ENCODE assay signal across 1 cellular context in the genomic region with DNA sequence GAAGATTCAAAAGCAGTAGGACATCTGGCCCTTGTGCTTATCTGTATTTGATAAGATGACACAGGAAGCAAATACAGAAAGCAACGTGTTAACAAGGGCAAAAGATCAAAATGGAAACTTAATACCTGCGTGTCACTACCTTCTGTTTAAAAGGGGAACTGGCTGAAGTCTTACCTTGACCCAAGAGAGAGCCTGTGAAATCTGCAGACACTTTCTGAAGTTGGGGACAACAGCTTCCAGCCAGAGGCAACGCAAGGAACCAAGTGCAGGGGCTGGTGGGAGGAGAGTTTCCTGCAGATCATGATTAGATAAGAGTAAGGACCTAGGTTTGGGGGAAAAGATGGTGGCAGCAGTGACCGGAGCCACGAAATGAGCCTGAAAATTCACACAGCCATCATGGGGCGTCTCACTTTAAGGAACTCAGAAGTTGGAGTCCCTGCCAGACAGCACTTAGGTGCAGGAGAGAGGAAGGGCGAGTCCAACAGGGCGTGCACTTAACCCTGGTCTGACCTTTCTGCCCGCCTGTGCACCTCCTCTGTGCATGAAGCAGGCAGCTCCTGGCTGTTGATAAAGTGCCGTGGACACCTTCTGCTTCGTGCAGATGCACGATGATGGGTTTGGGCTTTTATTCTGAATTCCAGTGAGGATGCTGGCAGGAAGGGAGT.
TF ChIP-seq lines count a peak whose summit lies in the region.

No MANE protein-coding gene starts in this region.

TF ChIP-seq in K562, 482 proteins besides CTCF, POLR2A, EP300 and RAD21 (continued from another document and continues in another):
- TF ChIP-seq, protein P1, sequence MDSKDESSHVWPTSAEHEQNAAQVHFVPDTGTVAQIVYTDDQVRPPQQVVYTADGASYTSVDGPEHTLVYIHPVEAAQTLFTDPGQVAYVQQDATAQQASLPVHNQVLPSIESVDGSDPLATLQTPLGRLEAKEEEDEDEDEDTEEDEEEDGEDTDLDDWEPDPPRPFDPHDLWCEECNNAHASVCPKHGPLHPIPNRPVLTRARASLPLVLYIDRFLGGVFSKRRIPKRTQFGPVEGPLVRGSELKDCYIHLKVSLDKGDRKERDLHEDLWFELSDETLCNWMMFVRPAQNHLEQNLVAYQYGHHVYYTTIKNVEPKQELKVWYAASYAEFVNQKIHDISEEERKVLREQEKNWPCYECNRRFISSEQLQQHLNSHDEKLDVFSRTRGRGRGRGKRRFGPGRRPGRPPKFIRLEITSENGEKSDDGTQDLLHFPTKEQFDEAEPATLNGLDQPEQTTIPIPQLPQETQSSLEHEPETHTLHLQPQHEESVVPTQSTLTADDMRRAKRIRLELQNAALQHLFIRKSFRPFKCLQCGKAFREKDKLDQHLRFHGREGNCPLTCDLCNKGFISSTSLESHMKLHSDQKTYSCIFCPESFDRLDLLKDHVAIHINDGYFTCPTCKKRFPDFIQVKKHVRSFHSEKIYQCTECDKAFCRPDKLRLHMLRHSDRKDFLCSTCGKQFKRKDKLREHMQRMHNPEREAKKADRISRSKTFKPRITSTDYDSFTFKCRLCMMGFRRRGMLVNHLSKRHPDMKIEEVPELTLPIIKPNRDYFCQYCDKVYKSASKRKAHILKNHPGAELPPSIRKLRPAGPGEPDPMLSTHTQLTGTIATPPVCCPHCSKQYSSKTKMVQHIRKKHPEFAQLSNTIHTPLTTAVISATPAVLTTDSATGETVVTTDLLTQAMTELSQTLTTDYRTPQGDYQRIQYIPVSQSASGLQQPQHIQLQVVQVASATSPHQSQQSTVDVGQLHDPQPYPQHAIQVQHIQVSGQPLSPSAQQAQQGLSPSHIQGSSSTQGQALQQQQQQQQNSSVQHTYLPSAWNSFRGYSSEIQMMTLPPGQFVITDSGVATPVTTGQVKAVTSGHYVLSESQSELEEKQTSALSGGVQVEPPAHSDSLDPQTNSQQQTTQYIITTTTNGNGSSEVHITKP (IDR thresholded peaks at IDR 0.05; ENCODE audit: partially characterized antibody) = peak; percentile 52
- TF ChIP-seq ZNF384 (IDR thresholded peaks at IDR 0.05; ENCODE audit: low read depth, low read length) = no peak
- TF ChIP-seq MCM2 (IDR thresholded peaks at IDR 0.05; ENCODE audit: low read depth) = no peak
- TF ChIP-seq, protein P2, sequence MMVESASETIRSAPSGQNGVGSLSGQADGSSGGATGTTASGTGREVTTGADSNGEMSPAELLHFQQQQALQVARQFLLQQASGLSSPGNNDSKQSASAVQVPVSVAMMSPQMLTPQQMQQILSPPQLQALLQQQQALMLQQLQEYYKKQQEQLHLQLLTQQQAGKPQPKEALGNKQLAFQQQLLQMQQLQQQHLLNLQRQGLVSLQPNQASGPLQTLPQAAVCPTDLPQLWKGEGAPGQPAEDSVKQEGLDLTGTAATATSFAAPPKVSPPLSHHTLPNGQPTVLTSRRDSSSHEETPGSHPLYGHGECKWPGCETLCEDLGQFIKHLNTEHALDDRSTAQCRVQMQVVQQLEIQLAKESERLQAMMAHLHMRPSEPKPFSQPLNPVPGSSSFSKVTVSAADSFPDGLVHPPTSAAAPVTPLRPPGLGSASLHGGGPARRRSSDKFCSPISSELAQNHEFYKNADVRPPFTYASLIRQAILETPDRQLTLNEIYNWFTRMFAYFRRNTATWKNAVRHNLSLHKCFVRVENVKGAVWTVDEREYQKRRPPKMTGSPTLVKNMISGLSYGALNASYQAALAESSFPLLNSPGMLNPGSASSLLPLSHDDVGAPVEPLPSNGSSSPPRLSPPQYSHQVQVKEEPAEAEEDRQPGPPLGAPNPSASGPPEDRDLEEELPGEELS (CRISPR knock-in tag; IDR thresholded peaks at IDR 0.05; ENCODE audit: borderline replicate concordance) = no peak
- TF ChIP-seq GATAD2B (IDR thresholded peaks at IDR 0.05; ENCODE audit: borderline replicate concordance) = peak; percentile 36; the same call in 1 of the 2 replicates
- TF ChIP-seq SP1 (CRISPR knock-in tag; IDR thresholded peaks at IDR 0.05) = no peak
- TF ChIP-seq ETV6 (IDR thresholded peaks at IDR 0.05; ENCODE audit: borderline replicate concordance in 1 of 2, low read depth in 2 of 2, low read length in 1 of 2) = peak in 1 of 2 experiments; percentile 31; a peak in 1 of 4 replicates
- no peak for TF ChIP-seq ETV6 (CRISPR knock-in tag; IDR thresholded peaks at IDR 0.05; ENCODE audit: borderline replicate concordance)
- peak; percentile 51 for TF ChIP-seq MECOM (CRISPR knock-in tag; IDR thresholded peaks at IDR 0.05)
- peak; percentile 61; the same call in 1 of the 2 replicates for TF ChIP-seq ELF1 (tag; IDR thresholded peaks at IDR 0.05)
- TF ChIP-seq, protein P3, sequence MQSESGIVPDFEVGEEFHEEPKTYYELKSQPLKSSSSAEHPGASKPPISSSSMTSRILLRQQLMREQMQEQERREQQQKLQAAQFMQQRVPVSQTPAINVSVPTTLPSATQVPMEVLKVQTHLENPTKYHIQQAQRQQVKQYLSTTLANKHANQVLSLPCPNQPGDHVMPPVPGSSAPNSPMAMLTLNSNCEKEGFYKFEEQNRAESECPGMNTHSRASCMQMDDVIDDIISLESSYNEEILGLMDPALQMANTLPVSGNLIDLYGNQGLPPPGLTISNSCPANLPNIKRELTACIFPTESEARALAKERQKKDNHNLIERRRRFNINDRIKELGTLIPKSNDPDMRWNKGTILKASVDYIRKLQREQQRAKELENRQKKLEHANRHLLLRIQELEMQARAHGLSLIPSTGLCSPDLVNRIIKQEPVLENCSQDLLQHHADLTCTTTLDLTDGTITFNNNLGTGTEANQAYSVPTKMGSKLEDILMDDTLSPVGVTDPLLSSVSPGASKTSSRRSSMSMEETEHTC (IDR thresholded peaks at IDR 0.05) = no peak; the same call in 1 of the 2 replicates
- TF ChIP-seq ZNF589 (CRISPR knock-in tag; IDR thresholded peaks at IDR 0.05; ENCODE audit: low read depth) = peak; percentile 76; the same call in 1 of the 2 replicates
- no peak for TF ChIP-seq SMARCB1 (IDR thresholded peaks at IDR 0.05; ENCODE audit: insufficient read length, low read depth)
- TF ChIP-seq XRCC3 (IDR thresholded peaks at IDR 0.05) = no peak
- TF ChIP-seq ZNF586 (CRISPR knock-in tag; conservative IDR thresholded peaks at IDR 0.05) = no peak
- TF ChIP-seq FIP1L1 (IDR thresholded peaks at IDR 0.05; ENCODE audit: low read depth, low read length, poor library complexity, severe bottlenecking) = no peak
- TF ChIP-seq, protein P4, sequence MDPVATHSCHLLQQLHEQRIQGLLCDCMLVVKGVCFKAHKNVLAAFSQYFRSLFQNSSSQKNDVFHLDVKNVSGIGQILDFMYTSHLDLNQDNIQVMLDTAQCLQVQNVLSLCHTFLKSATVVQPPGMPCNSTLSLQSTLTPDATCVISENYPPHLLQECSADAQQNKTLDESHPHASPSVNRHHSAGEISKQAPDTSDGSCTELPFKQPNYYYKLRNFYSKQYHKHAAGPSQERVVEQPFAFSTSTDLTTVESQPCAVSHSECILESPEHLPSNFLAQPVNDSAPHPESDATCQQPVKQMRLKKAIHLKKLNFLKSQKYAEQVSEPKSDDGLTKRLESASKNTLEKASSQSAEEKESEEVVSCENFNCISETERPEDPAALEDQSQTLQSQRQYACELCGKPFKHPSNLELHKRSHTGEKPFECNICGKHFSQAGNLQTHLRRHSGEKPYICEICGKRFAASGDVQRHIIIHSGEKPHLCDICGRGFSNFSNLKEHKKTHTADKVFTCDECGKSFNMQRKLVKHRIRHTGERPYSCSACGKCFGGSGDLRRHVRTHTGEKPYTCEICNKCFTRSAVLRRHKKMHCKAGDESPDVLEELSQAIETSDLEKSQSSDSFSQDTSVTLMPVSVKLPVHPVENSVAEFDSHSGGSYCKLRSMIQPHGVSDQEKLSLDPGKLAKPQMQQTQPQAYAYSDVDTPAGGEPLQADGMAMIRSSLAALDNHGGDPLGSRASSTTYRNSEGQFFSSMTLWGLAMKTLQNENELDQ (CRISPR knock-in tag; IDR thresholded peaks at IDR 0.05; ENCODE audit: borderline replicate concordance) = no peak
- TF ChIP-seq, protein P5, sequence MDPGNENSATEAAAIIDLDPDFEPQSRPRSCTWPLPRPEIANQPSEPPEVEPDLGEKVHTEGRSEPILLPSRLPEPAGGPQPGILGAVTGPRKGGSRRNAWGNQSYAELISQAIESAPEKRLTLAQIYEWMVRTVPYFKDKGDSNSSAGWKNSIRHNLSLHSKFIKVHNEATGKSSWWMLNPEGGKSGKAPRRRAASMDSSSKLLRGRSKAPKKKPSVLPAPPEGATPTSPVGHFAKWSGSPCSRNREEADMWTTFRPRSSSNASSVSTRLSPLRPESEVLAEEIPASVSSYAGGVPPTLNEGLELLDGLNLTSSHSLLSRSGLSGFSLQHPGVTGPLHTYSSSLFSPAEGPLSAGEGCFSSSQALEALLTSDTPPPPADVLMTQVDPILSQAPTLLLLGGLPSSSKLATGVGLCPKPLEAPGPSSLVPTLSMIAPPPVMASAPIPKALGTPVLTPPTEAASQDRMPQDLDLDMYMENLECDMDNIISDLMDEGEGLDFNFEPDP (CRISPR knock-in tag; IDR thresholded peaks at IDR 0.05) = no peak
- no peak for TF ChIP-seq RBM22 (IDR thresholded peaks at IDR 0.05; ENCODE audit: low read depth, low read length, poor library complexity, severe bottlenecking)
- no peak for TF ChIP-seq TCF7L2 (IDR thresholded peaks at IDR 0.05; ENCODE audit: low read depth, low read length)
- no peak for TF ChIP-seq FOSL1 (tag; conservative IDR thresholded peaks at IDR 0.05)
- TF ChIP-seq, protein P6, sequence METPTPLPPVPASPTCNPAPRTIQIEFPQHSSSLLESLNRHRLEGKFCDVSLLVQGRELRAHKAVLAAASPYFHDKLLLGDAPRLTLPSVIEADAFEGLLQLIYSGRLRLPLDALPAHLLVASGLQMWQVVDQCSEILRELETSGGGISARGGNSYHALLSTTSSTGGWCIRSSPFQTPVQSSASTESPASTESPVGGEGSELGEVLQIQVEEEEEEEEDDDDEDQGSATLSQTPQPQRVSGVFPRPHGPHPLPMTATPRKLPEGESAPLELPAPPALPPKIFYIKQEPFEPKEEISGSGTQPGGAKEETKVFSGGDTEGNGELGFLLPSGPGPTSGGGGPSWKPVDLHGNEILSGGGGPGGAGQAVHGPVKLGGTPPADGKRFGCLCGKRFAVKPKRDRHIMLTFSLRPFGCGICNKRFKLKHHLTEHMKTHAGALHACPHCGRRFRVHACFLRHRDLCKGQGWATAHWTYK (CRISPR knock-in tag; IDR thresholded peaks at IDR 0.05) = peak; percentile 46
- TF ChIP-seq ZNF354B (CRISPR knock-in tag; IDR thresholded peaks at IDR 0.05) = peak; percentile 38; the same call in 1 of the 2 replicates
- TF ChIP-seq HDGF (IDR thresholded peaks at IDR 0.05) = no peak
- TF ChIP-seq, protein P7, sequence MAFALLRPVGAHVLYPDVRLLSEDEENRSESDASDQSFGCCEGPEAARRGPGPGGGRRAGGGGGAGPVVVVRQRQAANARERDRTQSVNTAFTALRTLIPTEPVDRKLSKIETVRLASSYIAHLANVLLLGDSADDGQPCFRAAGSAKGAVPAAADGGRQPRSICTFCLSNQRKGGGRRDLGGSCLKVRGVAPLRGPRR (CRISPR knock-in tag; IDR thresholded peaks at IDR 0.05) = no peak
- no peak for TF ChIP-seq ZNF408 (CRISPR knock-in tag; IDR thresholded peaks at IDR 0.05; ENCODE audit: low read depth)
- no peak for TF ChIP-seq NCOA4 (IDR thresholded peaks at IDR 0.05; ENCODE audit: partially characterized antibody)
- TF ChIP-seq PURB (CRISPR knock-in tag; IDR thresholded peaks at IDR 0.05; ENCODE audit: low read depth) = no peak
- TF ChIP-seq ZNF717 (CRISPR knock-in tag; IDR thresholded peaks at IDR 0.05) = no peak
- TF ChIP-seq ATF1 (CRISPR knock-in tag; IDR thresholded peaks at IDR 0.05) = no peak
- peak; percentile 51; the same call in 1 of the 2 replicates for TF ChIP-seq ATF1 (tag; IDR thresholded peaks at IDR 0.05)
